ENCODE assay signal across 15 cellular contexts in genomic region chr2:201347154-201347553, GRCh38. TPM values are rescaled to one million over a fixed set of nuclear protein-coding genes. Genes with fewer than 3 reads are reported as not detected.
"Had no signal": no experiment of that assay in that cellular context is flagged by ENCODE, and none has a peak within 500 bp of the region (broad histone marks: within the 10 kb centered on the region; RNA-seq: fewer than 3 reads in every experiment).

No MANE protein-coding gene starts in this region.

- H3K27ac ChIP-seq: dorsolateral prefrontal cortex, heart left ventricle, pancreas, tibial artery had no signal

- H3K36me3 ChIP-seq: pancreas had no signal

- H3K4me1 Mint-ChIP-seq: central memory CD8-positive, alpha-beta T cell had no signal

- H3K4me3 ChIP-seq: dorsolateral prefrontal cortex, heart left ventricle, pancreas, smooth muscle cell, tibial artery had no signal

- H3K4me3 Mint-ChIP-seq: central memory CD8-positive, alpha-beta T cell; naive thymus-derived CD4-positive, alpha-beta T cell; stimulated activated naive CD8-positive, alpha-beta T cell treated with anti-CD3 and anti-CD28 coated beads, Interleukin-15, Interleukin-2, amounts not matched to agents 100 ng/mL and 50 ng/mL, for 24 hours had no signal

- H3K4me1 ChIP-seq: pancreas, tibial artery had no signal

- H3K9me3 Mint-ChIP-seq: central memory CD8-positive, alpha-beta T cell; stimulated activated naive CD8-positive, alpha-beta T cell treated with anti-CD3 and anti-CD28 coated beads, Interleukin-15, Interleukin-2, amounts not matched to agents 100 ng/mL and 50 ng/mL, for 24 hours had no signal

- H3K27me3 Mint-ChIP-seq: central memory CD8-positive, alpha-beta T cell; naive thymus-derived CD4-positive, alpha-beta T cell; progenitor cell of endocrine pancreas; stimulated activated naive CD8-positive, alpha-beta T cell treated with anti-CD3 and anti-CD28 coated beads, Interleukin-15, Interleukin-2, amounts not matched to agents 100 ng/mL and 50 ng/mL, for 24 hours had no signal

- DNase-seq: cortex of kidney; dorsolateral prefrontal cortex; effector memory CD4-positive, alpha-beta T cell; heart left ventricle; hippocampal formation; kidney glomerular epithelial cell; naive thymus-derived CD4-positive, alpha-beta T cell; nucleus accumbens; pancreas; stimulated activated CD4-positive, alpha-beta T cell treated with anti-CD3 and anti-CD28 coated beads, Interleukin-2, amount 100 ng/mL, for 48 hours; tibial artery had no signal

- H3K4me2 ChIP-seq: smooth muscle cell had no signal

- H3K27me3 ChIP-seq: dorsolateral prefrontal cortex, heart left ventricle, pancreas, tibial artery had no signal

- H3K27ac Mint-ChIP-seq: naive thymus-derived CD4-positive, alpha-beta T cell; progenitor cell of endocrine pancreas; stimulated activated naive CD8-positive, alpha-beta T cell treated with anti-CD3 and anti-CD28 coated beads, Interleukin-15, Interleukin-2, amounts not matched to agents 100 ng/mL and 50 ng/mL, for 24 hours had no signal

- H3K9me3 ChIP-seq: heart left ventricle, pancreas, tibial artery had no signal

RNA-seq across cellular contexts. Expression of gene FLACC1, which starts 10.0 kb away (rescaled TPM):
- polyA plus RNA-seq: smooth muscle cell had no signal
